Comparison of ENCODE assay signal across 9 cellular contexts in genomic region chr5:126961702-126962101, GRCh38.
DNase-seq lines count a peak whose midpoint lies in the region; ATAC-seq, FAIRE-seq and TF ChIP-seq lines count a peak whose summit lies in the region.
"Had no signal": no experiment of that assay in that cellular context is flagged by ENCODE, and none has a peak within 500 bp of the region (broad histone marks: within the 10 kb centered on the region; RNA-seq: fewer than 3 reads in every experiment).

No MANE protein-coding gene starts in this region.

- H4K20me1 ChIP-seq in keratinocyte (ENCODE audit: control insufficient read depth, extremely low read depth, insufficient read depth, low read length): no peaks in the 10 kb centered on the region

- dilution Hi-C loops in keratinocyte (cut with MboI; ENCODE audit: extremely low pct_ligation_motif_present, low sequenced_read_pairs): no loop called here

- no peak for TF ChIP-seq CTCF in keratinocyte (optimal IDR thresholded peaks at IDR 0.05 in 1 of 3, IDR thresholded peaks at IDR 0.05 in 1 of 3, conservative IDR thresholded peaks at IDR 0.05 in 1 of 3; ENCODE audit: extremely low read depth in 1 of 3, insufficient read depth in 2 of 3, low read length in 3 of 3)
- no peak for TF ChIP-seq CTCF in left lung (IDR thresholded peaks at IDR 0.05)

- H3K4me1 ChIP-seq in keratinocyte (ENCODE audit: control insufficient read depth, extremely low read depth, insufficient read depth, low read length) (peaks cover 3% of the 10 kb centered on the region), left lung (no peaks in the 10 kb centered on the region)

- no peaks in the 10 kb centered on the region for H3K36me3 ChIP-seq in keratinocyte (ENCODE audit: control insufficient read depth in 2 of 2, extremely low read depth in 1 of 2, insufficient read depth in 2 of 2, low read length in 2 of 2)
- H3K36me3 ChIP-seq in left lung: no peaks in the 10 kb centered on the region

- H3K27ac ChIP-seq in keratinocyte (ENCODE audit: control insufficient read depth, insufficient read depth, low read length) (no peak overlapping the region), left lung (no peak overlapping the region)

- ATAC-seq in GM19043 (IDR thresholded peaks at IDR 0.05; ENCODE audit: low read depth, unreplicated experiment) (peak; percentile 54), HG02938 (IDR thresholded peaks at IDR 0.05; ENCODE audit: unreplicated experiment) (peak; percentile 90), left lung (no peak), HG02571 (IDR thresholded peaks at IDR 0.05; ENCODE audit: unreplicated experiment) (no peak)

- DNase-seq in NCI-H345 treated with DMSO at 0.1 percent for 48 hours (lab: John Stamatoyannopoulos, UW; ENCODE audit: unreplicated experiment): peak; percentile 46
- peak; percentile 2 for DNase-seq in keratinocyte (ENCODE audit: low read depth, low spot score)
- no peak for DNase-seq in stimulated activated CD4-positive, alpha-beta T cell treated with anti-CD3 and anti-CD28 coated beads, Interleukin-12 subunit alpha, Interleukin-12 subunit beta, amount 100 ng/mL, for 4 hours
- no peak for DNase-seq in left lung
- DNase-seq: activated naive CD8-positive, alpha-beta T cell treated with anti-CD3 and anti-CD28 coated beads, Interleukin-2, amount 10 ng/mL, durations not matched to agents 7 days and 5 days; RPMI8226 had no signal

- no peak overlapping the region for H2AFZ ChIP-seq in keratinocyte (ENCODE audit: control insufficient read depth, low read length)

- H3K4me2 ChIP-seq in keratinocyte (ENCODE audit: control insufficient read depth, extremely low read depth, insufficient read depth, low read depth, low read length): no peak overlapping the region

- no peak overlapping the region for H3K9ac ChIP-seq in keratinocyte (ENCODE audit: control insufficient read depth, extremely low read depth, insufficient read depth, low read length)

- FAIRE-seq in keratinocyte (lab: Jason Lieb, UNC): no peak

- intact Hi-C loops in left lung (cut with DNase I): no loop called here

- H3K4me3 ChIP-seq in keratinocyte (ENCODE audit: control insufficient read depth in 2 of 3, extremely low read depth in 1 of 3, insufficient read depth in 2 of 3, low read depth in 1 of 3, low read length in 3 of 3) (no peak overlapping the region), left lung (no peak overlapping the region)

- H3K9me1 ChIP-seq in keratinocyte (ENCODE audit: control insufficient read depth, extremely low read depth, insufficient read depth, low read length): no peaks in the 10 kb centered on the region

- H3K27me3 ChIP-seq in keratinocyte (ENCODE audit: control insufficient read depth, extremely low read depth, insufficient read depth, low read length): no peaks in the 10 kb centered on the region
- H3K27me3 ChIP-seq in left lung: no peaks in the 10 kb centered on the region

- H3K9me3 ChIP-seq in keratinocyte (ENCODE audit: control insufficient read depth, low read depth, low read length) (no peaks in the 10 kb centered on the region), left lung (no peaks in the 10 kb centered on the region)

- H3K79me2 ChIP-seq in keratinocyte (ENCODE audit: control insufficient read depth, insufficient read depth, low read length): no peaks in the 10 kb centered on the region

Comparison
In these comparisons a context has a peak if more than half of its experiments do, and no peak if none do; other contexts are left out.
1. ATAC-seq: peak in GM19043 (single experiment) and HG02938 (single experiment); none in left lung (single experiment) and HG02571 (single experiment).
2. DNase-seq: peak in NCI-H345 treated with DMSO at 0.1 percent for 48 hours (single experiment) and keratinocyte (single experiment); none in stimulated activated CD4-positive, alpha-beta T cell treated with anti-CD3 and anti-CD28 coated beads, Interleukin-12 subunit alpha, Interleukin-12 subunit beta, amount 100 ng/mL, for 4 hours (single experiment) and left lung (0 of 2).